ENCODE assay signal across 9 cellular contexts in genomic region chr2:51251356-51251755, GRCh38.
"Had no signal": no experiment of that assay in that cellular context is flagged by ENCODE, and none has a peak within 500 bp of the region (broad histone marks: within the 10 kb centered on the region; RNA-seq: fewer than 3 reads in every experiment).

No MANE protein-coding gene starts in this region.

- H3K9me3 ChIP-seq: HAP-1 had no signal

- H3K36me3 ChIP-seq: HAP-1 had no signal

- H3K27ac Mint-ChIP-seq: GM23338, HFFc6 had no signal

- H3K4me3 ChIP-seq: GM23338, HAP-1, K562 had no signal

- H3K4me2 ChIP-seq: GM23338 had no signal

- H3K9me3 Mint-ChIP-seq: GM23338 had no signal

- H3K4me1 Mint-ChIP-seq: GM23338 had no signal

- ATAC-seq: GM23338, HCT116, HepG2, K562 had no signal

- H2AFZ ChIP-seq: GM23338 had no signal

- H3K4me3 Mint-ChIP-seq: GM23338, HFFc6 had no signal

- H3K27ac ChIP-seq: HL-60 had no signal

- FAIRE-seq: HepG2, K562 had no signal

- DNase-seq: H7, HFFc6, KG1 had no signal
